In the genomic region with DNA sequence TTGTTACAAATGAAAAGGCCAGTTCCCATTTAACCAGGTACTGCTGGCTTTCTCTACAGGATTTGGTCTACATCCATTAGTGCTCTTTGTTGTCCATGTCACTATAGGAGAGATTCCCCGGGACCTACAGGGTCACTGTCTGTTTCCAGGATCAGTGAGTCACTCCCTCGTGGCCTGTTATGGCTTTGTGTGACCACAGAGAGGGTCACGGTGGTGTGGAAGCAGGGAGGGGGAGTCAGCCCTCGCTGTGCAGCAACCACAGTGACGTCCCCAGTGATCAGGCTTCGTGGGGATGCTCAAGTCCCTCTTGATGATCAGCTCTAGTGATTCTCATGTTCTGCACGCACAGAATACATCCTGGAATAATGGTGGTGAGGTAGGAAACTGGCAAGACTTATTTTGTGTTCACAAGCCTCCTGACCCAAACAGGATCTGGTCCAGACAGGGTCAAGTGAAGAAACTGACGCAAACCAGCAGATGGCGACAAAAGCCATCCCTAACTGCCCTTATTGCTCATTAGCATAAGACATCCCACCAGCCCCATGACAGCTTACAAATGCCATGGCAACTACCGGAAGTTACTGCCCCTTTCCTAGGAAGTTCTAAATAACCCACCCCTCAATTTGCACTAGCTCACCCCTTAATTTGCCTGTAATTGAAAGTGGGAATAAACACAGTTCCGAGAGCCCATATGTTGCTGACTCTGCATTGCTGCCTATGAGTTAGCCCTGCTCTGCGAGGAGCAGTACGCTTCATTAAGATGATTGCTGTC, we compare ENCODE assay signal across 8 cellular contexts.
DNase-seq lines count a peak whose midpoint lies in the region; ATAC-seq lines count a peak whose summit lies in the region.

No MANE protein-coding gene starts in this region.

- peak; percentile 60 for ATAC-seq in GM19328 (IDR thresholded peaks at IDR 0.05; ENCODE audit: unreplicated experiment)
- ATAC-seq in activated CD8-positive, alpha-beta T cell treated with anti-CD3 and anti-CD28 coated beads, Interleukin-2, amount 10 ng/mL, durations not matched to agents 7 days and 5 days = no peak

- POLR2A ChIA-PET in activated CD8-positive, alpha-beta T cell treated with anti-CD3 and anti-CD28 coated beads, Interleukin-2, amount 10 ng/mL, durations not matched to agents 7 days and 5 days (lab: Charles Lee) = no interaction called here

- peak; percentile 74 for DNase-seq in DMS53 (lab: John Stamatoyannopoulos, UW)
- no peak for DNase-seq in DMS53 treated with DMSO at 0.1 percent for 48 hours (lab: John Stamatoyannopoulos, UW; ENCODE audit: unreplicated experiment)
- peak; percentile 79 for DNase-seq in MV-4-11 (lab: John Stamatoyannopoulos, UW)
- peak; percentile 32 for DNase-seq in activated CD8-positive, alpha-beta T cell treated with anti-CD3 and anti-CD28 coated beads, Interleukin-2, amount 10 ng/mL, durations not matched to agents 7 days and 5 days
- peak; percentile 81 for DNase-seq in iPS-NIHi7 (ENCODE audit: extremely low spot score)
- no peak for DNase-seq in activated effector memory CD4-positive, alpha-beta T cell treated with Interleukin-2 at 50 U/mL for 16 hours
- no peak for DNase-seq in dedifferentiated amniotic fluid mesenchymal stem cell (ENCODE audit: extremely low spot score)

- peaks cover 7% of the 10 kb centered on the region for H3K4me1 Mint-ChIP-seq in activated CD8-positive, alpha-beta T cell treated with anti-CD3 and anti-CD28 coated beads, Interleukin-2, amount 10 ng/mL, durations not matched to agents 7 days and 5 days (ENCODE audit: low read depth)

- H3K4me3 Mint-ChIP-seq in activated CD8-positive, alpha-beta T cell treated with anti-CD3 and anti-CD28 coated beads, Interleukin-2, amount 10 ng/mL, durations not matched to agents 7 days and 5 days = no peak overlapping the region

- CTCF ChIA-PET in activated CD8-positive, alpha-beta T cell treated with anti-CD3 and anti-CD28 coated beads, Interleukin-2, amount 10 ng/mL, durations not matched to agents 7 days and 5 days (lab: Charles Lee) = interaction anchor here (1.0 to 1.5 kb wide), 2 partner anchors 8 to 32 kb away, joined by 3 to 5 read pairs; no protein-coding TSS in a partner anchor

- no peaks in the 10 kb centered on the region for H3K9me3 Mint-ChIP-seq in activated CD8-positive, alpha-beta T cell treated with anti-CD3 and anti-CD28 coated beads, Interleukin-2, amount 10 ng/mL, durations not matched to agents 7 days and 5 days (ENCODE audit: insufficient read depth)

- no peak overlapping the region for H3K27ac Mint-ChIP-seq in activated CD8-positive, alpha-beta T cell treated with anti-CD3 and anti-CD28 coated beads, Interleukin-2, amount 10 ng/mL, durations not matched to agents 7 days and 5 days

- no peaks in the 10 kb centered on the region for H3K36me3 Mint-ChIP-seq in activated CD8-positive, alpha-beta T cell treated with anti-CD3 and anti-CD28 coated beads, Interleukin-2, amount 10 ng/mL, durations not matched to agents 7 days and 5 days (ENCODE audit: low read depth)

- no peaks in the 10 kb centered on the region for H3K27me3 Mint-ChIP-seq in activated CD8-positive, alpha-beta T cell treated with anti-CD3 and anti-CD28 coated beads, Interleukin-2, amount 10 ng/mL, durations not matched to agents 7 days and 5 days (ENCODE audit: low read depth)

Comparison
In these comparisons a context has a peak if more than half of its experiments do, and no peak if none do; other contexts are left out.
1. DNase-seq: peak in DMS53 (single experiment), MV-4-11 (single experiment), activated CD8-positive, alpha-beta T cell treated with anti-CD3 and anti-CD28 coated beads, Interleukin-2, amount 10 ng/mL, durations not matched to agents 7 days and 5 days (single experiment) and iPS-NIHi7 (single experiment); none in DMS53 treated with DMSO at 0.1 percent for 48 hours (single experiment), activated effector memory CD4-positive, alpha-beta T cell treated with Interleukin-2 at 50 U/mL for 16 hours (single experiment) and dedifferentiated amniotic fluid mesenchymal stem cell (single experiment).